In the genomic region with DNA sequence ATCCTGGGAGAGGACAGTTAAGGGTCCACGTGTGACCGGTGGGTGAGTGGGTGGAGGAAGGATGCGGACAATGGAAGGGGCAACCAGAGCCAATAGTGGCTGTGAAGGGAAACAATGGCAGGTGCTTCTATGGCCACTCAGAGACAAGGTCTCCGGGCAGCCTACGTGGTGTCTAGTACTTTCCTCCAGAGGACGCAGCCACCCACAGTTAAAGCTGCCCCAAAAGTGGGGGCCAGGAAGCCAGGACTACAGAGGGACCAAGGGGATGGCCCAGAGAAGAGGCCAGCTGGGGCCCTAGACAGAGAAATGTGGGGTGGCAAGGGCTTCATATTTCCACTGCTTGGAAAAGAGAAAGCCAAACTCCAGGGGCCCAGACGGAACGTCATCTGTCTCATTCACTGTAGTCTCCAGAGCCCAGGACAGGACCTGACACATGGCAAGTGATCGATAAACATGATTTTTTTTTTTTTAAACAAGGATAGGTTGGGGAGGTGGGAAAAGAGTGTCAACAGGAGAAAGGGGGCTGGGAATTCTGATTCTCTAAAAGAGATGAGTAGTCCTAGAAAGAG, we compare ENCODE assay signal across 9 cellular contexts. TPM values are rescaled to one million over a fixed set of nuclear protein-coding genes. Genes with fewer than 3 reads are reported as not detected.
DNase-seq lines count a peak whose midpoint lies in the region; ATAC-seq and TF ChIP-seq lines count a peak whose summit lies in the region.
"Had no signal": no experiment of that assay in that cellular context is flagged by ENCODE, and none has a peak within 500 bp of the region (broad histone marks: within the 10 kb centered on the region; RNA-seq: fewer than 3 reads in every experiment).

No MANE protein-coding gene starts in this region.

- H3K27me3 Mint-ChIP-seq in neural progenitor cell (ENCODE audit: insufficient read depth, low read depth) = peaks cover 13% of the 10 kb centered on the region

- H3K27ac ChIP-seq in BLaER1 treated with 17β-estradiol and CSF1 and Interleukin-3, amounts not matched to agents 10 nM and 100 nM = peak overlapping the region; percentile 85 to 97 (median 88); a peak in 20 of 22 replicates
- H3K27ac ChIP-seq in Karpas-422 (ENCODE audit: low read length) = no peak overlapping the region
- H3K27ac ChIP-seq in neural progenitor cell = no peak overlapping the region

- no peaks in the 10 kb centered on the region for H3K36me3 Mint-ChIP-seq in neural progenitor cell

- DNase-seq in Karpas-422 (no peak), neural progenitor cell (ENCODE audit: low spot score) (no peak), epidermal melanocyte (ENCODE audit: insufficient read length, low spot score) (no peak)

- H3K4me1 Mint-ChIP-seq in neural progenitor cell = peaks cover 21% of the 10 kb centered on the region

- H4K20me1 ChIP-seq in BLaER1 treated with 17β-estradiol and CSF1 and Interleukin-3, amounts not matched to agents 10 nM and 100 nM = peaks cover 16 to 48% (median 27%) of the 10 kb centered on the region in 11 experiments
- H4K20me1 ChIP-seq in Karpas-422 (ENCODE audit: insufficient read depth, low read depth, low read length) (peaks cover 13% of the 10 kb centered on the region), neural progenitor cell (ENCODE audit: low read depth) (peaks cover 18% of the 10 kb centered on the region)

- H3K79me2 ChIP-seq in Karpas-422 (ENCODE audit: low read length) (peaks cover 43% of the 10 kb centered on the region), neural progenitor cell (ENCODE audit: low read depth) (no peaks in the 10 kb centered on the region)

- H3K9me3 Mint-ChIP-seq in neural progenitor cell = no peaks in the 10 kb centered on the region

- no peaks in the 10 kb centered on the region for H3K9me2 ChIP-seq in Karpas-422 (replicated peaks; ENCODE audit: insufficient read depth, low read length)

- no peak overlapping the region for H3K4me3 Mint-ChIP-seq in neural progenitor cell

- no peaks in the 10 kb centered on the region for H3K27me3 ChIP-seq in BLaER1 treated with 17β-estradiol and CSF1 and Interleukin-3, amounts not matched to agents 10 nM and 100 nM
- H3K27me3 ChIP-seq in Karpas-422 (ENCODE audit: low read length) = no peaks in the 10 kb centered on the region
- no peaks in the 10 kb centered on the region for H3K27me3 ChIP-seq in endocrine pancreas (ENCODE audit: control insufficient read depth, insufficient read depth, low read length)
- H3K27me3 ChIP-seq in neural progenitor cell = no peaks in the 10 kb centered on the region

- H3K36me3 ChIP-seq in BLaER1 treated with 17β-estradiol and CSF1 and Interleukin-3, amounts not matched to agents 10 nM and 100 nM = peaks cover 20 to 30% (median 26%) of the 10 kb centered on the region in 11 experiments
- 0 out of 2 replicates have a peak, but pooled peaks cover 3% of the 10 kb centered on the region for H3K36me3 ChIP-seq in Karpas-422 (ENCODE audit: insufficient read depth, low read length)
- peaks cover 18% of the 10 kb centered on the region for H3K36me3 ChIP-seq in endocrine pancreas (ENCODE audit: control insufficient read depth, insufficient read depth, low read length)
- H3K36me3 ChIP-seq in neural progenitor cell = no peaks in the 10 kb centered on the region

- peak overlapping the region; percentile 82 to 99 (median 97) for H3K4me2 ChIP-seq in BLaER1 treated with 17β-estradiol and CSF1 and Interleukin-3, amounts not matched to agents 10 nM and 100 nM
- peak overlapping the region; percentile 97 for H3K4me2 ChIP-seq in Karpas-422 (ENCODE audit: low read depth, low read length, poor library complexity, severe bottlenecking)
- H3K4me2 ChIP-seq in neural progenitor cell = peak overlapping the region; percentile 92

- TF ChIP-seq CTCF in neural progenitor cell (IDR thresholded peaks at IDR 0.05) = no peak

- H3K4me1 ChIP-seq in BLaER1 treated with 17β-estradiol and CSF1 and Interleukin-3, amounts not matched to agents 10 nM and 100 nM = peaks cover 58 to 70% (median 61%) of the 10 kb centered on the region in 10 experiments
- peaks cover 55% of the 10 kb centered on the region for H3K4me1 ChIP-seq in Karpas-422 (ENCODE audit: low read length)
- peaks cover 5% of the 10 kb centered on the region for H3K4me1 ChIP-seq in endocrine pancreas (ENCODE audit: control insufficient read depth, insufficient read depth, low read length)
- peaks cover 18% of the 10 kb centered on the region for H3K4me1 ChIP-seq in neural progenitor cell

- peak overlapping the region; percentile 96 for H3K27ac Mint-ChIP-seq in neural progenitor cell

- no peaks in the 10 kb centered on the region for H3K9me3 ChIP-seq in BLaER1 treated with 17β-estradiol and CSF1 and Interleukin-3, amounts not matched to agents 10 nM and 100 nM (replicated peaks in 1 of 11)
- H3K9me3 ChIP-seq in Karpas-422 (ENCODE audit: low read length) (no peaks in the 10 kb centered on the region), endocrine pancreas (ENCODE audit: control insufficient read depth, low read length) (no peaks in the 10 kb centered on the region), neural progenitor cell (ENCODE audit: low read depth) (no peaks in the 10 kb centered on the region)

- peak overlapping the region in 10 of 11 experiments; percentile 47 to 88 (median 74); a peak in 11 of 22 replicates for H3K9ac ChIP-seq in BLaER1 treated with 17β-estradiol and CSF1 and Interleukin-3, amounts not matched to agents 10 nM and 100 nM
- H3K9ac ChIP-seq in Karpas-422 (ENCODE audit: low read length) (peak overlapping the region; percentile 11; the same call in 1 of the 2 replicates), endocrine pancreas (ENCODE audit: control insufficient read depth, insufficient read depth, low read length) (no peak overlapping the region), neural progenitor cell (no peak overlapping the region)

- peaks cover 56% of the 10 kb centered on the region for H3F3A ChIP-seq in neural progenitor cell (ENCODE audit: low read depth)

- H3K4me3 ChIP-seq in BLaER1 treated with 17β-estradiol and CSF1 and Interleukin-3, amounts not matched to agents 10 nM and 100 nM = peak overlapping the region in 2 of 10 experiments; percentile 16 to 73; a peak in 3 of 20 replicates
- H3K4me3 ChIP-seq in Karpas-422 (ENCODE audit: low read length) (peak overlapping the region; percentile 88; the same call in 1 of the 2 replicates), endocrine pancreas (ENCODE audit: control insufficient read depth, insufficient read depth, low read length) (peak overlapping the region; percentile 35), neural progenitor cell (no peak overlapping the region)

- ATAC-seq in HG02884 (IDR thresholded peaks at IDR 0.05; ENCODE audit: unreplicated experiment) (no peak), GM19023 (IDR thresholded peaks at IDR 0.05; ENCODE audit: unreplicated experiment) (no peak), HG02840 (IDR thresholded peaks at IDR 0.05; ENCODE audit: low FRiP score, unreplicated experiment) (no peak)

- H2AFZ ChIP-seq in Karpas-422 (ENCODE audit: low read length) (no peak overlapping the region), neural progenitor cell (replicated peaks) (no peak overlapping the region)

RNA-seq across cellular contexts. Expression of gene PER1, which starts 0.9 kb away (rescaled TPM):
- total RNA-seq in Karpas-422 (2014; rRNA removed; shearing (Covaris generic); ENCODE audit: low replicate concordance) = 12.7 and 24.0 TPM in 2 replicates
- 3.2 and 11.4 TPM in 2 replicates for total RNA-seq in neural progenitor cell (ENCODE audit: low replicate concordance)

RNA-seq across cellular contexts. Expression of gene VAMP2, which starts 9.7 kb away (rescaled TPM):
- 24.5 and 47.7 TPM in 2 replicates for total RNA-seq in Karpas-422 (2014; rRNA removed; shearing (Covaris generic); ENCODE audit: low replicate concordance)
- 9.4 and 11.7 TPM in 2 replicates for total RNA-seq in neural progenitor cell (ENCODE audit: low replicate concordance)

RNA-seq across cellular contexts. Expression of gene TMEM107, which starts 23.1 kb away (rescaled TPM):
- total RNA-seq in Karpas-422 (2014; rRNA removed; shearing (Covaris generic); ENCODE audit: low replicate concordance) = 70.7 and 134 TPM in 2 replicates
- 26.0 and 45.5 TPM in 2 replicates for total RNA-seq in neural progenitor cell (ENCODE audit: low replicate concordance)

RNA-seq across cellular contexts. Expression of gene HES7, which starts 29.2 kb away (rescaled TPM):
- total RNA-seq in Karpas-422 (2014; rRNA removed; shearing (Covaris generic); ENCODE audit: low replicate concordance) = 0.37 and 2.1 TPM in 2 replicates
- total RNA-seq in neural progenitor cell (ENCODE audit: low replicate concordance) = 2.0 TPM in 1 of 2 replicates, not detected in the other
- total RNA-seq: left colon had no signal

RNA-seq across cellular contexts. Expression of gene ALOXE3, which starts 34.8 kb away (rescaled TPM):
- total RNA-seq in Karpas-422 (2014; rRNA removed; shearing (Covaris generic); ENCODE audit: low replicate concordance) = 0.18 TPM in 1 of 2 replicates, not detected in the other
- total RNA-seq in neural progenitor cell (ENCODE audit: low replicate concordance) = not detected in 2 replicates
- total RNA-seq: left colon had no signal

Comparison
In these comparisons a context has a peak if more than half of its experiments do, and no peak if none do; other contexts are left out.
1. H3K27ac ChIP-seq: peak in BLaER1 treated with 17β-estradiol and CSF1 and Interleukin-3, amounts not matched to agents 10 nM and 100 nM (11 of 11); none in Karpas-422 (single experiment) and neural progenitor cell (single experiment).
2. H3K9ac ChIP-seq: peak in BLaER1 treated with 17β-estradiol and CSF1 and Interleukin-3, amounts not matched to agents 10 nM and 100 nM (10 of 11) and Karpas-422 (single experiment); none in endocrine pancreas (single experiment) and neural progenitor cell (single experiment).
3. Peak in every context shown above with its lines, with median percentiles within 50 percentile points of each other: H3K4me2 ChIP-seq.